28 cellular contexts compared by ENCODE assay signal in the genomic region with DNA sequence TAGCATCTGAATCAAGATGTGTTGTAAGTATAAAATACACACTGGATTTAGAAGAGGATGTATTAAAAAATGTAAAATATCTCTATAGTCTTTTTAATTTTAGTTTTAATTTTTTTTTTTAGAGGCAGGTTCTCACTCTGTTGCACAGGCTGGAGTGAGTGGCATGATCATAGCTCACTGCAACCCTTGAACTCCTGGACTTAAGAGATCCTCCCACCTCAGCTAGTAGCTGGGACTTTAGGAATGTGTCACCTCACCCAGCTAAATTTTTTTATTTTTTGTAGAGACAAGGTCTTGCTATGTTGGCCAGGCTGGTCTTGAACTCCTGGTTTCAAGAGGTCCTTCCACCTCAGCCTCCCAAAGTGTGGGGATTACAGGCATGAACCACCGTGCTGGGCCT.
"Had no signal": no experiment of that assay in that cellular context is flagged by ENCODE, and none has a peak within 500 bp of the region (broad histone marks: within the 10 kb centered on the region; RNA-seq: fewer than 3 reads in every experiment).

No MANE protein-coding gene starts in this region.

- H3K27me3 Mint-ChIP-seq: stimulated activated memory B cell treated with anti-CD40 and anti-IgM and Interleukin-4, amounts not matched to agents 10 μg/mL and 1 μg/mL and 100 μg/mL, for 72 hours; stimulated activated naive CD8-positive, alpha-beta T cell treated with anti-CD3 and anti-CD28 coated beads, Interleukin-15, Interleukin-2, amounts not matched to agents 100 ng/mL and 50 ng/mL, for 24 hours; type B pancreatic cell had no signal

- H3K27me3 ChIP-seq: stomach, suprapubic skin, testis, tibial artery, tibial nerve, transverse colon, upper lobe of left lung, upper lobe of right lung, uterus, vagina had no signal

- H3K9me3 ChIP-seq: stomach, suprapubic skin, testis, thoracic aorta, tibial artery, tibial nerve, transverse colon, upper lobe of left lung, upper lobe of right lung, uterus, vagina had no signal

- H3K27ac ChIP-seq: stomach, suprapubic skin, testis, thoracic aorta, tibial artery, tibial nerve, transverse colon, upper lobe of left lung, upper lobe of right lung, uterus, vagina had no signal

- FAIRE-seq: urothelium cell line had no signal

- DNase-seq: stimulated activated CD4-positive, alpha-beta T cell treated with anti-CD3 and anti-CD28 coated beads, Interleukin-2, amount 100 ng/mL, for 48 hours; stimulated activated CD4-positive, alpha-beta T cell treated with anti-CD3 and anti-CD28 coated beads, Interleukin-4, amount 100 ng/mL, for 1 hour; stimulated activated CD4-positive, alpha-beta T cell treated with anti-CD3 and anti-CD28 coated beads, Interleukin-4, amount 100 ng/mL, for 24 hours; stimulated activated CD4-positive, alpha-beta T cell treated with anti-CD3 and anti-CD28 coated beads, Interleukin-4, amount 100 ng/mL, for 4 hours; stimulated activated CD8-positive, alpha-beta memory T cell treated with anti-CD3 and anti-CD28 coated beads, Interleukin-4, amount 100 ng/mL, for 48 hours; stimulated activated naive B cell treated with anti-CD40 and anti-IgM and Interleukin-4, amounts not matched to agents 10 μg/mL and 1 μg/mL and 100 μg/mL, for 72 hours; stimulated activated naive CD4-positive, alpha-beta T cell; stimulated activated naive CD4-positive, alpha-beta T cell treated with Interleukin-2 at 50 U/mL for 16 hours; stimulated activated naive CD8-positive, alpha-beta T cell treated with anti-CD3 and anti-CD28 coated beads, Interleukin-15, amount 100 ng/mL, for 72 hours; stimulated activated naive CD8-positive, alpha-beta T cell treated with anti-CD3 and anti-CD28 coated beads, Interleukin-15, Interleukin-2, amounts not matched to agents 100 U/mL and 50 U/mL, for 24 hours; stomach; substantia nigra; testis; tibial artery; transverse colon; trophoblast cell; upper lobe of left lung; upper lobe of right lung; uterus had no signal

- ATAC-seq: stimulated activated effector memory CD8-positive, alpha-beta T cell treated with anti-CD3 and anti-CD28 coated beads, Interleukin-12 subunit alpha, Interleukin-12 subunit beta, amount 100 ng/mL, for 72 hours; stimulated activated memory B cell treated with anti-CD40 and anti-IgM and Interleukin-4, amounts not matched to agents 10 μg/mL and 1 μg/mL and 100 μg/mL, for 72 hours; stimulated activated naive B cell treated with anti-CD40 and anti-IgM and Interleukin-4, amounts not matched to agents 10 μg/mL and 1 μg/mL and 100 μg/mL, for 72 hours; stimulated activated naive CD8-positive, alpha-beta T cell treated with anti-CD3 and anti-CD28 coated beads, Interleukin-15, amount 100 ng/mL, for 72 hours; stimulated activated naive CD8-positive, alpha-beta T cell treated with anti-CD3 and anti-CD28 coated beads, Interleukin-15, Interleukin-2, amounts not matched to agents 100 U/mL and 50 U/mL, for 24 hours; upper lobe of right lung had no signal

- H3K9me3 Mint-ChIP-seq: stimulated activated effector memory CD8-positive, alpha-beta T cell treated with anti-CD3 and anti-CD28 coated beads, Interleukin-12 subunit alpha, Interleukin-12 subunit beta, amount 100 ng/mL, for 72 hours; stimulated activated memory B cell treated with anti-CD40 and anti-IgM and Interleukin-4, amounts not matched to agents 10 μg/mL and 1 μg/mL and 100 μg/mL, for 72 hours; stimulated activated naive B cell treated with anti-CD40 and anti-IgM and Interleukin-4, amounts not matched to agents 10 μg/mL and 1 μg/mL and 100 μg/mL, for 72 hours; stimulated activated naive CD8-positive, alpha-beta T cell treated with anti-CD3 and anti-CD28 coated beads, Interleukin-15, amount 100 ng/mL, for 72 hours; stimulated activated naive CD8-positive, alpha-beta T cell treated with anti-CD3 and anti-CD28 coated beads, Interleukin-15, Interleukin-2, amounts not matched to agents 100 ng/mL and 50 ng/mL, for 24 hours; type B pancreatic cell had no signal

- H3K4me1 ChIP-seq: uterus had no signal

- H3K36me3 Mint-ChIP-seq: stimulated activated effector memory CD8-positive, alpha-beta T cell treated with anti-CD3 and anti-CD28 coated beads, Interleukin-12 subunit alpha, Interleukin-12 subunit beta, amount 100 ng/mL, for 72 hours; stimulated activated memory B cell treated with anti-CD40 and anti-IgM and Interleukin-4, amounts not matched to agents 10 μg/mL and 1 μg/mL and 100 μg/mL, for 72 hours; stimulated activated naive B cell treated with anti-CD40 and anti-IgM and Interleukin-4, amounts not matched to agents 10 μg/mL and 1 μg/mL and 100 μg/mL, for 72 hours; type B pancreatic cell had no signal

- H3K36me3 ChIP-seq: suprapubic skin, thoracic aorta, tibial artery, tibial nerve, transverse colon, upper lobe of left lung, upper lobe of right lung, uterus, vagina had no signal

- H3K4me3 ChIP-seq: stomach, suprapubic skin, testis, thoracic aorta, tibial artery, tibial nerve, transverse colon, upper lobe of left lung, upper lobe of right lung, uterus, vagina had no signal

- H3K4me1 Mint-ChIP-seq: stimulated activated effector memory CD8-positive, alpha-beta T cell treated with anti-CD3 and anti-CD28 coated beads, Interleukin-12 subunit alpha, Interleukin-12 subunit beta, amount 100 ng/mL, for 72 hours; stimulated activated naive CD8-positive, alpha-beta T cell treated with anti-CD3 and anti-CD28 coated beads, Interleukin-15, amount 100 ng/mL, for 72 hours had no signal

- H3K27ac Mint-ChIP-seq: stimulated activated effector memory CD8-positive, alpha-beta T cell treated with anti-CD3 and anti-CD28 coated beads, Interleukin-12 subunit alpha, Interleukin-12 subunit beta, amount 100 ng/mL, for 72 hours; stimulated activated memory B cell treated with anti-CD40 and anti-IgM and Interleukin-4, amounts not matched to agents 10 μg/mL and 1 μg/mL and 100 μg/mL, for 72 hours; stimulated activated naive B cell treated with anti-CD40 and anti-IgM and Interleukin-4, amounts not matched to agents 10 μg/mL and 1 μg/mL and 100 μg/mL, for 72 hours; stimulated activated naive CD8-positive, alpha-beta T cell treated with anti-CD3 and anti-CD28 coated beads, Interleukin-15, amount 100 ng/mL, for 72 hours; stimulated activated naive CD8-positive, alpha-beta T cell treated with anti-CD3 and anti-CD28 coated beads, Interleukin-15, Interleukin-2, amounts not matched to agents 100 ng/mL and 50 ng/mL, for 24 hours; type B pancreatic cell had no signal

- H3K4me3 Mint-ChIP-seq: stimulated activated effector memory CD8-positive, alpha-beta T cell treated with anti-CD3 and anti-CD28 coated beads, Interleukin-12 subunit alpha, Interleukin-12 subunit beta, amount 100 ng/mL, for 72 hours; stimulated activated memory B cell treated with anti-CD40 and anti-IgM and Interleukin-4, amounts not matched to agents 10 μg/mL and 1 μg/mL and 100 μg/mL, for 72 hours; stimulated activated naive B cell treated with anti-CD40 and anti-IgM and Interleukin-4, amounts not matched to agents 10 μg/mL and 1 μg/mL and 100 μg/mL, for 72 hours; stimulated activated naive CD8-positive, alpha-beta T cell treated with anti-CD3 and anti-CD28 coated beads, Interleukin-15, amount 100 ng/mL, for 72 hours; stimulated activated naive CD8-positive, alpha-beta T cell treated with anti-CD3 and anti-CD28 coated beads, Interleukin-15, Interleukin-2, amounts not matched to agents 100 ng/mL and 50 ng/mL, for 24 hours; type B pancreatic cell had no signal
